In the genomic region with DNA sequence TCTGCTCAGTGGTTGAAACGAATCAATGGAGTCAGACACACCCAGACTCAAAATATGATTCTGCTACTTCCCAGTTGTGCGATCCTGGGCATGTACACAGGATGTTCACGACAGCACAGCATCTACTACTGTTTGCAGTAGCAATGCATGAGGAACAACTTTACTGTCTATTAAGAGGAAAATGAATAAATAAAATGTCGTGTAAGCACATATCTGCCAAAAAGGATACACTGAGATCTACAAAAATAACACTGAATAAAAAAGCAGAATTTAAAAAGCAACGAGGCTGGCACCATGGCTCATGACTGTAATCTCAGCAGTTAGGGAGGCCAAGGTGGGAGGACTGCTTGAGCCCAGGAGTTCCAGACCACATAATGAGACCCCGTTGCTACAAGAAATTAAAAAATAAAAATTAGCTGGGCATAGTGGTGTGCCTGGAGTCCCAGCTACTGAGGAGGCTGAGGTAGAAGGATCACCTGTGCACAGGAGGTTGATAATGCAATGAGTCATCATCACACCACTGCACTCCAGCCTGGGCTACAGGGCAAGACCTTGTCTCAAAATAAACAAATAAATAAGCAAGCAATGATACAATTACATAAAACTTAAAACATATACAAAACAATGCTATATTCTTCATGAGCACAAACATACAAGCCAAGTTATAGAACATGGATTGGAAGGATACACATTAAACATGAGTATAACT, we compare ENCODE assay signal across 18 cellular contexts.
"Had no signal": no experiment of that assay in that cellular context is flagged by ENCODE, and none has a peak within 500 bp of the region (broad histone marks: within the 10 kb centered on the region; RNA-seq: fewer than 3 reads in every experiment).

No MANE protein-coding gene starts in this region.

- H3K4me1 ChIP-seq: gastrocnemius medialis, left lung, neural progenitor cell, psoas muscle had no signal

- H3K9me3 Mint-ChIP-seq: activated T-helper 1 cell treated with anti-CD3 and anti-CD28 coated beads, Interleukin-12 subunit alpha, Interleukin-12 subunit beta, Interleukin-2, Interleukin-4 antibody, amounts not matched to agents 30 ng/mL and 10 ng/mL and 1 ng/mL, durations not matched to agents 14 hours and 24 hours and 36 hours; neural progenitor cell had no signal

- ATAC-seq: activated CD4-positive, CD25-positive, alpha-beta regulatory T cell treated with anti-CD3 and anti-CD28 coated beads, Interleukin-2, amount 50 U/mL, for 24 hours; gastrocnemius medialis; heart left ventricle; left lung; psoas muscle; right cardiac atrium; stimulated activated naive CD8-positive, alpha-beta T cell treated with anti-CD3 and anti-CD28 coated beads, Interleukin-15, Interleukin-2, amounts not matched to agents 100 U/mL and 50 U/mL, for 24 hours had no signal

- H3K4me1 Mint-ChIP-seq: neural progenitor cell had no signal

- H3K4me3 ChIP-seq: gastrocnemius medialis, heart left ventricle, left lung, neural progenitor cell, psoas muscle, skin epidermis, tibial artery had no signal

- H3K27ac Mint-ChIP-seq: activated T-helper 1 cell treated with anti-CD3 and anti-CD28 coated beads, Interleukin-12 subunit alpha, Interleukin-12 subunit beta, Interleukin-2, Interleukin-4 antibody, amounts not matched to agents 30 ng/mL and 10 ng/mL and 1 ng/mL, durations not matched to agents 14 hours and 24 hours and 36 hours; neural progenitor cell had no signal

- H3K4me3 Mint-ChIP-seq: activated T-helper 1 cell treated with anti-CD3 and anti-CD28 coated beads, Interleukin-12 subunit alpha, Interleukin-12 subunit beta, Interleukin-2, Interleukin-4 antibody, amounts not matched to agents 30 ng/mL and 10 ng/mL and 1 ng/mL, durations not matched to agents 14 hours and 24 hours and 36 hours; neural progenitor cell had no signal

- DNase-seq: activated CD4-positive, alpha-beta T cell treated with anti-CD3 and anti-CD28 coated beads, Interleukin-2, amount 50 U/mL, for 1 hour; activated CD8-positive, alpha-beta memory T cell treated with anti-CD3 and anti-CD28 coated beads, Interleukin-2, amount 50 U/mL, for 4 hours; anterior cingulate cortex; brain microvascular endothelial cell; cortex of kidney; gastrocnemius medialis; heart left ventricle; kidney; left lung; psoas muscle; right cardiac atrium; stimulated activated naive CD8-positive, alpha-beta T cell treated with anti-CD3 and anti-CD28 coated beads, Interleukin-15, Interleukin-2, amounts not matched to agents 100 U/mL and 50 U/mL, for 24 hours; substantia nigra; tibial artery had no signal

- H3K27me3 ChIP-seq: brain microvascular endothelial cell, gastrocnemius medialis, heart left ventricle, left lung, neural progenitor cell, tibial artery had no signal

- H3K27ac ChIP-seq: brain microvascular endothelial cell, gastrocnemius medialis, heart left ventricle, left lung, neural progenitor cell, psoas muscle, skin epidermis, tibial artery had no signal

- H3K9me3 ChIP-seq: gastrocnemius medialis, heart left ventricle, left lung, psoas muscle, tibial artery had no signal

- H3K36me3 ChIP-seq: neural progenitor cell had no signal
